In the genomic region with DNA sequence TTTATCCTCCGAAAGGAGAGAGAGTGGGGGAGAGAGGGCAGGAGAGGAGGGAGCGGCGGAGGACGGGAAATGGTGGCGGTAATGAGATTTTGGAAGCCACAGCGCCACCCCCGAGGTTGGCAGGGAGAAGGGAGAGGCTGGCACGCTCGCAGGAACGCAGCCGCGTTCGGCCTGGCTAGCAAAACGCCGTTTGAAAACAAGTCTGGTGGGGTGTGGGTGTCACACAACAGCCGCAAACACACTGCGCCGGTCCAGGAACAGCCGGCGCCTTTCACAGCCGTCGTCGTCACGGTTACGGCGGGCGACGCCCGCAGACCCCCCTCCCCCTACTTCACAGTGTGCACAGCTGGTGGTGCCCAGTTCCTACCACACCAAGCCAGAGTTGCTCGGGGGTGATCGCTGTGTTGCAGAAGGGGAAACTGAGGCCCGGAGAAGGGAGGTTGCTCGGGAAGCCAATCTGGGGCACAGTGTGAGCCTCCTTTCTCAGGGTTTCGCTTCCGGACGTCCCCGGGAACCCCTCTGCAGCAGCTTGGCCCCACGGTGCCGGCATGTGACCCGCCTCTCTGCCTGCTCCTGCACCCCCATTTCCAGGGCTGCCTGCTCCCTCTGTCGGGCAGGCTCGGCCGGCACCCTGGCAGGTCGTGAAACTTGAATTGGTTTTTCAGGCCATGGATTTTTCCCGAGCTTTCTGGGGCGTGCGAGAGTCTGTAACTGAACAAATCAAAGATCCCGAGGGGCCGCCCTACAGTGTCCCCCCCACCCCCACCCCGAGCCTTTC, we compare ENCODE assay signal across 8 cellular contexts. TPM values are rescaled to one million over a fixed set of nuclear protein-coding genes. Genes with fewer than 3 reads are reported as not detected.
DNase-seq lines count a peak whose midpoint lies in the region; ATAC-seq and TF ChIP-seq lines count a peak whose summit lies in the region.

No MANE protein-coding gene starts in this region.

- H3K9me3 ChIP-seq in muscle layer of colon (ENCODE audit: low read length) (no peaks in the 10 kb centered on the region), transverse colon (no peaks in the 10 kb centered on the region)

- TF ChIP-seq POLR2A in transverse colon (IDR thresholded peaks at IDR 0.05): no peak

- H3K36me3 ChIP-seq in muscle layer of colon (ENCODE audit: insufficient read depth, low read length) (no peaks in the 10 kb centered on the region), transverse colon (no peaks in the 10 kb centered on the region)

- TF ChIP-seq CTCF in VCaP (conservative IDR thresholded peaks at IDR 0.05) (peak; percentile 60), epithelial cell of proximal tubule (conservative IDR thresholded peaks at IDR 0.05; ENCODE audit: low read depth, low read length) (no peak), transverse colon (IDR thresholded peaks at IDR 0.05) (no peak)

- 3 to 8% methylated on average over 6 to 47 of the region's 50 CpGs for WGBS in transverse colon (ENCODE audit: low coverage in 1 of 2), 2 donors

- H3K9ac ChIP-seq in muscle layer of colon (ENCODE audit: low read length): no peak overlapping the region

- H3K4me1 ChIP-seq in muscle layer of colon (ENCODE audit: insufficient read depth, low read length) (no peaks in the 10 kb centered on the region), transverse colon (peaks cover 0 to 14% (median 8%) of the 10 kb centered on the region in 4 donors)

- H3K4me3 ChIP-seq in epithelial cell of proximal tubule (ENCODE audit: low read depth, low read length) (peak overlapping the region; percentile 39), muscle layer of colon (ENCODE audit: low read depth in 1 of 2, low read length in 2 of 2) (peak overlapping the region; percentile 52 to 61), transverse colon (peak overlapping the region; percentile 4 to 39 (median 17))

- ATAC-seq in GM19463 (IDR thresholded peaks at IDR 0.05; ENCODE audit: unreplicated experiment): no peak

- H3K27me3 ChIP-seq in muscle layer of colon (ENCODE audit: control insufficient read depth in 1 of 2, insufficient read depth in 2 of 2, low read length in 2 of 2): peaks cover 0 to 46% of the 10 kb centered on the region in 2 donors
- peaks cover 72% of the 10 kb centered on the region for H3K27me3 ChIP-seq in transverse colon

- H3K27ac ChIP-seq in VCaP (peak overlapping the region; percentile 60), muscle layer of colon (ENCODE audit: low read depth, low read length) (no peak overlapping the region), transverse colon (peak overlapping the region in 1 of 4 donors; percentile 35)

- TF ChIP-seq EP300 in transverse colon (IDR thresholded peaks at IDR 0.05; ENCODE audit: low read depth): no peak

- in situ Hi-C loops in transverse colon (cut with MboI; ENCODE audit: low pct_ligation_motif_present in 1 of 4, low pct_unique_long_range_greater_than_20kb in 1 of 4, low sequenced_read_pairs in 3 of 4): no loop called here

- intact Hi-C loops in transverse colon (cut with DNase I; ENCODE audit: low total_unique reads): no loop called here

- DNase-seq in stimulated activated CD4-positive, alpha-beta T cell treated with anti-CD3 and anti-CD28 coated beads, Interleukin-15, amount 100 ng/mL, for 24 hours: peak; percentile 36
- DNase-seq in stimulated activated CD4-positive, alpha-beta T cell treated with anti-CD3 and anti-CD28 coated beads, Interleukin-2, amount 100 ng/mL, for 48 hours: no peak
- DNase-seq in epithelial cell of proximal tubule (ENCODE audit: low read depth) (no peak), transverse colon (no peak), NCI-H187 treated with DMSO at 0.1 percent for 48 hours (lab: John Stamatoyannopoulos, UW) (no peak)

RNA-seq across cellular contexts. Expression of gene UNCX, which starts 57.8 kb away (rescaled TPM):
- 0.65 and 1.7 TPM in 2 replicates for total RNA-seq in epithelial cell of proximal tubule
- total RNA-seq in transverse colon: not detected
